In genomic region chr1:204241914-204242313, GRCh38 we compare ENCODE assay signal across 8 cellular contexts. TPM values are rescaled to one million over a fixed set of nuclear protein-coding genes. Genes with fewer than 3 reads are reported as not detected.
"Had no signal": no experiment of that assay in that cellular context is flagged by ENCODE, and none has a peak within 500 bp of the region (broad histone marks: within the 10 kb centered on the region; RNA-seq: fewer than 3 reads in every experiment).

No MANE protein-coding gene starts in this region.

- DNase-seq: GDM1, GF-D8 had no signal

- FAIRE-seq: G401.6, GM12891, GM12892, GM18507, GM19239 had no signal

RNA-seq across cellular contexts. Expression of gene GOLT1A, which starts 28.1 kb away (rescaled TPM):
- total RNA-seq: G401 had no signal

RNA-seq across cellular contexts. Expression of gene KISS1, which starts 45.6 kb away (rescaled TPM):
- total RNA-seq: G401 had no signal
